ENCODE assay signal across 8 cellular contexts in the genomic region with DNA sequence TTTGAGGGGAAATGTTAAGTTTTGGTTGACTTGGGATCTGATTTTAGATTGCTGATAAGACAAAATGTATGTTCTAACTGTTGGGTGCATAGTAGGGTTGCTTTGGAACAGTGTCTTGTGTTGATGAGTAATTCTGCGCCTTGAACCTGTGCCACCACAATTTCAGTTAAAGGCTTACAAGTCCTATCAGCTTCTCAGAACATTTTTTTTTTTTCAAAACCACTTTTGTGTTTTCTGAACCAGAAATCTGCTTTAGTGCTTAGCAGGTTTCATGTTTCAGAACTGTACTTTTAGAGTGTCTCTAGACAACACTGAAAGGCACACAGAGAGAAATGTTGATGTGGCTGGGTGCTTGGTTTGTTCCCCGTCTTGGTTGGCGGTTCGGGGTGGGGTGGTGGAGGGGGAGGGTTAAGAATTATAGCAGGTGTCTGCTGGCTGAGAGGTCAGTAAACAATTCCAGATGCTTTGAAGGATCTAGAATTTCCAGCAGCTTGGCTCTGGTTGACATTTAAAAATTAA.
A peak's percentile ranks its signal among the peaks of the same experiment; 100 is the strongest.
DNase-seq lines count a peak whose midpoint lies in the region; ATAC-seq and TF ChIP-seq lines count a peak whose summit lies in the region.

No MANE protein-coding gene starts in this region.

- H3K27me3 Mint-ChIP-seq in natural killer cell (ENCODE audit: low read depth in 2 of 2) = peaks cover 0 to 7% of the 10 kb centered on the region in 2 donors

- no peaks in the 10 kb centered on the region for H3K36me3 ChIP-seq in lower lobe of right lung
- no peaks in the 10 kb centered on the region for H3K36me3 ChIP-seq in sigmoid colon

- H3K4me1 ChIP-seq in lower lobe of right lung (peaks cover 18% of the 10 kb centered on the region), sigmoid colon (no peaks in the 10 kb centered on the region)

- H3K27ac Mint-ChIP-seq in natural killer cell = no peak overlapping the region

- no peak for TF ChIP-seq EP300 in sigmoid colon (IDR thresholded peaks at IDR 0.05)

- H3K4me1 Mint-ChIP-seq in natural killer cell = peaks cover 0 to 5% of the 10 kb centered on the region in 2 donors

- ATAC-seq in HG03025 (IDR thresholded peaks at IDR 0.05; ENCODE audit: low FRiP score, unreplicated experiment) (peak; percentile 94), lower lobe of right lung (peak; percentile 28 to 48), natural killer cell (no peak)

- H3K36me3 Mint-ChIP-seq in natural killer cell = no peaks in the 10 kb centered on the region

- H3K27me3 ChIP-seq in lower lobe of right lung (ENCODE audit: low read depth) = no peaks in the 10 kb centered on the region
- H3K27me3 ChIP-seq in sigmoid colon = no peaks in the 10 kb centered on the region

- H3K4me3 ChIP-seq in lower lobe of right lung (no peak overlapping the region), sigmoid colon (no peak overlapping the region)

- no peak overlapping the region for H3K4me3 Mint-ChIP-seq in natural killer cell

- peak; percentile 49 for DNase-seq in GM19238 (ENCODE audit: insufficient read length, low spot score)
- peak; percentile 72 for DNase-seq in NCI-H748 (lab: John Stamatoyannopoulos, UW; ENCODE audit: unreplicated experiment)
- no peak for DNase-seq in lower lobe of right lung
- DNase-seq in globus pallidus (ENCODE audit: low spot score) = no peak
- DNase-seq in NCI-H1436 (lab: John Stamatoyannopoulos, UW) = no peak
- no peak for DNase-seq in natural killer cell
- DNase-seq in sigmoid colon = no peak

- TF ChIP-seq CTCF in lower lobe of right lung (IDR thresholded peaks at IDR 0.05) (no peak), natural killer cell (IDR thresholded peaks at IDR 0.05) (no peak), sigmoid colon (IDR thresholded peaks at IDR 0.05) (no peak)

- no peaks in the 10 kb centered on the region for H3K9me3 ChIP-seq in lower lobe of right lung
- H3K9me3 ChIP-seq in sigmoid colon = no peaks in the 10 kb centered on the region

- intact Hi-C loops in lower lobe of right lung (cut with DNase I) (no loop called here), natural killer cell (cut with micrococcal nuclease) (no loop called here), sigmoid colon (cut with DNase I) (no loop called here)

- WGBS in sigmoid colon, 2 donors = 26 to 31% methylated on average over 4 of the region's 4 CpGs

- H3K9me3 Mint-ChIP-seq in natural killer cell = no peaks in the 10 kb centered on the region

- TF ChIP-seq POLR2A in sigmoid colon (IDR thresholded peaks at IDR 0.05) = no peak

- no peak overlapping the region for H3K27ac ChIP-seq in lower lobe of right lung
- no peak overlapping the region for H3K27ac ChIP-seq in sigmoid colon

Comparison
In these comparisons a context has a peak if more than half of its experiments do, and no peak if none do; other contexts are left out.
1. DNase-seq: peak in GM19238 (single experiment) and NCI-H748 (single experiment); none in lower lobe of right lung (single experiment), globus pallidus (single experiment), NCI-H1436 (single experiment), natural killer cell (single experiment) and sigmoid colon (single experiment).
2. ATAC-seq: peak in HG03025 (single experiment) and lower lobe of right lung (2 of 2); none in natural killer cell (0 of 3).